Comparison of ENCODE assay signal across 8 cellular contexts in genomic region chr5:122896598-122897282, GRCh38. TPM values are rescaled to one million over a fixed set of nuclear protein-coding genes. Genes with fewer than 3 reads are reported as not detected.
DNase-seq lines count a peak whose midpoint lies in the region; ATAC-seq, FAIRE-seq and TF ChIP-seq lines count a peak whose summit lies in the region.

No MANE protein-coding gene starts in this region.

- no peak for TF ChIP-seq POLR2A in HepG2 (IDR thresholded peaks at IDR 0.05; ENCODE audit: insufficient read depth in 1 of 2, low read depth in 2 of 2, low read length in 2 of 2)

- H3K27ac Mint-ChIP-seq in HFFc6, result no peak overlapping the region

- BruUV-seq in HepG2 (replicated peaks; lab: Mats Ljungman, UMichigan), result no TSS peak

- H3K9me3 Mint-ChIP-seq in HFFc6, result no peaks in the 10 kb centered on the region

- H3K36me3 Mint-ChIP-seq in HFFc6 (ENCODE audit: low read depth), result peaks cover 4% of the 10 kb centered on the region; the same call in 1 of the 2 replicates

- H3K4me1 ChIP-seq in ascending aorta, result no peaks in the 10 kb centered on the region
- H3K4me1 ChIP-seq in HepG2 (ENCODE audit: insufficient read depth, low read length), result no peaks in the 10 kb centered on the region

- peaks cover 12% of the 10 kb centered on the region for H3K4me1 Mint-ChIP-seq in HFFc6 (ENCODE audit: low read depth)

- in situ Hi-C loops in HepG2 (cut with HindIII; ENCODE audit: extremely low pct_ligation_motif_present, low pct_unique_long_range_greater_than_20kb), result no loop called here

- H3K4me2 ChIP-seq in HepG2 (ENCODE audit: low read depth, low read length), result no peak overlapping the region

- H2AFZ ChIP-seq in HepG2 (ENCODE audit: low read length), result no peak overlapping the region

- TF ChIP-seq EP300 in HepG2 (IDR thresholded peaks at IDR 0.05; ENCODE audit: low read depth in 2 of 2, low read length in 2 of 2) (no peak), HepG2 (CRISPR knock-in tag; IDR thresholded peaks at IDR 0.05; ENCODE audit: borderline replicate concordance) (no peak)

- H3K9ac ChIP-seq in HepG2 (ENCODE audit: insufficient read depth, low read depth, low read length), result no peak overlapping the region

- no peak for FAIRE-seq in HepG2 (lab: Jason Lieb, UNC)

- no peak overlapping the region for H3K4me3 Mint-ChIP-seq in HFFc6

- TF ChIP-seq RAD21 in HepG2 (CRISPR knock-in tag; IDR thresholded peaks at IDR 0.05), result no peak; the same call in 1 of the 2 replicates

- DNase-seq in HFFc6 (peak; percentile 25), ascending aorta (ENCODE audit: low spot score in 2 of 2) (no peak), HepG2 (ENCODE audit: low spot score) (peak; percentile 9), CD1c-positive myeloid dendritic cell (ENCODE audit: extremely low spot score) (no peak), epidermal melanocyte (ENCODE audit: insufficient read length, low spot score) (no peak), HuH-7.5 (ENCODE audit: low spot score) (no peak)
- DNase-seq in activated CD4-positive, alpha-beta T cell treated with anti-CD3 and anti-CD28 coated beads for 1 hour, result no peak

- H3K4me3 ChIP-seq in ascending aorta (no peak overlapping the region), HepG2 (replicated peaks in 1 of 3; ENCODE audit: insufficient read depth in 1 of 3, low read depth in 2 of 3, low read length in 3 of 3) (no peak overlapping the region)

- no peaks in the 10 kb centered on the region for H3K27me3 Mint-ChIP-seq in HFFc6 (ENCODE audit: insufficient read depth)

- no peaks in the 10 kb centered on the region for H3K79me2 ChIP-seq in HepG2 (ENCODE audit: insufficient read depth, low read length)

- H3K36me3 ChIP-seq in ascending aorta (no peaks in the 10 kb centered on the region), HepG2 (replicated peaks in 1 of 2; ENCODE audit: control insufficient read depth in 1 of 2, insufficient read depth in 2 of 2, low read length in 2 of 2) (no peaks in the 10 kb centered on the region)

- no peak overlapping the region for H3K27ac ChIP-seq in C4-2B
- no peak overlapping the region for H3K27ac ChIP-seq in ascending aorta
- no peak overlapping the region for H3K27ac ChIP-seq in HepG2 (ENCODE audit: extremely low read length, insufficient read depth, low read length)

- 91% methylated on average over 4 of the region's 4 CpGs for WGBS in HepG2 (ENCODE audit: low lambda C conversion rate)

- intact Hi-C loops in ascending aorta (cut with DNase I), result loop anchor here (5.0 kb wide), 1 partner anchor 141 kb away; the partner anchor contains the start of gene PPIC
- intact Hi-C loops in HepG2 (cut with micrococcal nuclease; ENCODE audit: unreplicated experiment), result loop anchor here (1.0 kb wide), 3 partner anchors 223 to 471 kb away; no protein-coding TSS in a partner anchor

- no peaks in the 10 kb centered on the region for H3K27me3 ChIP-seq in ascending aorta
- H3K27me3 ChIP-seq in HepG2 (ENCODE audit: control insufficient read depth in 1 of 2, insufficient read depth in 2 of 2, low read length in 2 of 2), result no peaks in the 10 kb centered on the region

- POLR2A ChIA-PET in HepG2 (lab: Yijun Ruan, JAX), result no interaction called here

- CTCF ChIA-PET in HepG2 (lab: Yijun Ruan, JAX; ENCODE audit: low intra/inter-chr PET ratio, low total read pairs), result interaction anchor here (0.8 kb wide), 1 partner anchor 471 kb away, joined by 3 read pairs; no protein-coding TSS in a partner anchor

- H3K9me3 ChIP-seq in ascending aorta (no peaks in the 10 kb centered on the region), HepG2 (ENCODE audit: low read length) (no peaks in the 10 kb centered on the region)

- H4K20me1 ChIP-seq in HepG2 (ENCODE audit: insufficient read depth, low read length), result peaks cover 3% of the 10 kb centered on the region; the same call in 1 of the 2 replicates

- peak; percentile 80 for TF ChIP-seq CTCF in C4-2B (conservative IDR thresholded peaks at IDR 0.05)
- TF ChIP-seq CTCF in HFFc6 (IDR thresholded peaks at IDR 0.05), result peak; percentile 81
- TF ChIP-seq CTCF in ascending aorta (IDR thresholded peaks at IDR 0.05), result peak; percentile 15 to 67 (median 40)
- peak; percentile 54 for TF ChIP-seq CTCF in HepG2 (CRISPR knock-in tag; IDR thresholded peaks at IDR 0.05)

- ATAC-seq in HepG2, result no peak

TF ChIP-seq in HepG2, 621 proteins besides CTCF, POLR2A, EP300 and RAD21:
- TF ChIP-seq STAG1 (CRISPR knock-in tag; IDR thresholded peaks at IDR 0.05) (peak; percentile 59), SMC3 (IDR thresholded peaks at IDR 0.05; ENCODE audit: low read length) (peak; percentile 41), IRF9 (CRISPR knock-in tag; IDR thresholded peaks at IDR 0.05; ENCODE audit: borderline replicate concordance) (no peak)

RNA-seq across cellular contexts. Expression of gene SNX24, which starts 51.3 kb away (rescaled TPM):
- 10 to 100 TPM; 19.7 to 24.1 (median 21.9) TPM for total RNA-seq in HFFc6 (2021; fragmentation: NEBNext Ultra II Directional; extraction: Animal tissue kit (Norgen Biotek cat#: 25700))
- total RNA-seq in ascending aorta (21.1 TPM), HepG2 (2016; rRNA removed; fragmentation: Illumina TruSeq; extraction: Trizol) (23.7 and 29.2 TPM in 2 replicates)
- total RNA-seq in HepG2 (2016; cell fraction: cytosol; rRNA removed; fragmentation: Illumina TruSeq; extraction: Trizol; ENCODE audit: low read depth), result 22.5 and 24.9 TPM in 2 replicates
- 23.6 and 26.5 TPM in 2 replicates for total RNA-seq in HepG2 (2016; cell fraction: insoluble cytoplasmic fraction; rRNA removed; fragmentation: Illumina TruSeq; extraction: Trizol)
- 31.1 and 36.2 TPM in 2 replicates for total RNA-seq in HepG2 (2016; cell fraction: membrane; rRNA removed; fragmentation: Illumina TruSeq; extraction: Trizol)
- 16.0 and 18.5 TPM in 2 replicates for total RNA-seq in HepG2 (2016; cell fraction: nucleus; rRNA removed; fragmentation: Illumina TruSeq; extraction: Trizol)
- polyA plus RNA-seq in HepG2 (2011; rRNA removed), result 7.2 and 7.8 TPM in 2 replicates
- 4.3 and 6.5 TPM in 2 replicates for polyA plus RNA-seq in HepG2 (2011; cell fraction: cytosol; rRNA removed)
- polyA plus RNA-seq in HepG2 (2011; cell fraction: nucleus; rRNA removed), result 4.3 and 7.3 TPM in 2 replicates
- 15.6 and 17.8 TPM in 2 replicates for polyA plus RNA-seq in HepG2 (2012)
- polyA plus RNA-seq in HepG2 (2016; cell fraction: cytosol; fragmentation: Illumina TruSeq; extraction: Trizol; ENCODE audit: low read depth), result 32.2 and 32.6 TPM in 2 replicates
- polyA plus RNA-seq in HepG2 (2016; cell fraction: insoluble cytoplasmic fraction; fragmentation: Illumina TruSeq; extraction: Trizol; ENCODE audit: low read depth), result 27.7 and 29.9 TPM in 2 replicates
- polyA plus RNA-seq in HepG2 (2016; cell fraction: membrane; fragmentation: Illumina TruSeq; extraction: Trizol; ENCODE audit: low read depth), result 35.2 and 37.5 TPM in 2 replicates
- polyA plus RNA-seq in HepG2 (2016; cell fraction: nucleus; fragmentation: Illumina TruSeq; extraction: Trizol; ENCODE audit: insufficient read depth, low read depth), result 19.2 and 19.8 TPM in 2 replicates
- polyA minus RNA-seq in HepG2 (2011; rRNA and poly(A)+ RNA removed; ENCODE audit: low replicate concordance), result 2.5 and 4.8 TPM in 2 replicates
- 5.9 and 7.8 TPM in 2 replicates for polyA minus RNA-seq in HepG2 (2011; cell fraction: cytosol; rRNA and poly(A)+ RNA removed)
- polyA minus RNA-seq in HepG2 (2011; cell fraction: nucleus; rRNA and poly(A)+ RNA removed), result 11.8 and 17.7 TPM in 2 replicates

Comparison
In these comparisons a context has a peak if more than half of its experiments do, and no peak if none do; other contexts are left out.
1. DNase-seq: peak in HFFc6 (single experiment) and HepG2 (single experiment); none in ascending aorta (0 of 2), CD1c-positive myeloid dendritic cell (single experiment), epidermal melanocyte (single experiment), activated CD4-positive, alpha-beta T cell treated with anti-CD3 and anti-CD28 coated beads for 1 hour (single experiment) and HuH-7.5 (single experiment).
2. Peak in every context shown above with its lines, with median percentiles within 50 percentile points of each other: CTCF ChIP-seq.